ENCODE assay signal across 16 cellular contexts in genomic region chr22:29707471-29707870, GRCh38. TPM values are rescaled to one million over a fixed set of nuclear protein-coding genes. Genes with fewer than 3 reads are reported as not detected.
DNase-seq lines count a peak whose midpoint lies in the region; ATAC-seq and TF ChIP-seq lines count a peak whose summit lies in the region.
"Had no signal": no experiment of that assay in that cellular context is flagged by ENCODE, and none has a peak within 500 bp of the region (broad histone marks: within the 10 kb centered on the region; RNA-seq: fewer than 3 reads in every experiment).

No MANE protein-coding gene starts in this region.

- H3K4me3 Mint-ChIP-seq in brain (peak overlapping the region in 1 of 5 experiments; percentile 70), glutamatergic neuron (ENCODE audit: unreplicated experiment) (no peak overlapping the region), progenitor cell of endocrine pancreas (ENCODE audit: low read depth) (no peak overlapping the region)
- H3K4me3 Mint-ChIP-seq: CD8-positive, alpha-beta T cell had no signal

- peak overlapping the region in 7 of 11 experiments; percentile 67 to 91 (median 84); a peak in 13 of 22 replicates for H3K4me2 ChIP-seq in BLaER1 treated with 17β-estradiol and CSF1 and Interleukin-3, amounts not matched to agents 10 nM and 100 nM

- no peak for TF ChIP-seq CTCF in brain (conservative IDR thresholded peaks at IDR 0.05)
- no peak for TF ChIP-seq CTCF in glutamatergic neuron (IDR thresholded peaks at IDR 0.05; ENCODE audit: partially characterized antibody, unreplicated experiment)
- no peak for TF ChIP-seq CTCF in progenitor cell of endocrine pancreas (IDR thresholded peaks at IDR 0.05; ENCODE audit: unreplicated experiment)
- TF ChIP-seq CTCF in psoas muscle (IDR thresholded peaks at IDR 0.05) = no peak

- H3K4me3 ChIP-seq in BLaER1 treated with 17β-estradiol and CSF1 and Interleukin-3, amounts not matched to agents 10 nM and 100 nM = no peak overlapping the region
- H3K4me3 ChIP-seq in psoas muscle = no peak overlapping the region
- H3K4me3 ChIP-seq: GM12878 had no signal

- H3K27ac Mint-ChIP-seq in brain (peak overlapping the region; percentile 62 to 92 (median 77)), glutamatergic neuron (ENCODE audit: unreplicated experiment) (peak overlapping the region; percentile 38), progenitor cell of endocrine pancreas (peak overlapping the region; percentile 50)
- H3K27ac Mint-ChIP-seq: CD8-positive, alpha-beta T cell had no signal

- H3K36me3 ChIP-seq in BLaER1 treated with 17β-estradiol and CSF1 and Interleukin-3, amounts not matched to agents 10 nM and 100 nM = no peaks in the 10 kb centered on the region
- H3K36me3 ChIP-seq in psoas muscle (ENCODE audit: insufficient read depth in 1 of 2, low read depth in 1 of 2) = no peaks in the 10 kb centered on the region
- H3K36me3 ChIP-seq: BE2C had no signal

- H3K4me1 Mint-ChIP-seq in brain (peaks cover 51% of the 10 kb centered on the region), glutamatergic neuron (ENCODE audit: low read depth, unreplicated experiment) (peaks cover 23% of the 10 kb centered on the region), progenitor cell of endocrine pancreas (ENCODE audit: low read depth) (peaks cover 17% of the 10 kb centered on the region)

- H3K27ac ChIP-seq in BLaER1 treated with 17β-estradiol and CSF1 and Interleukin-3, amounts not matched to agents 10 nM and 100 nM = no peak overlapping the region
- H3K27ac ChIP-seq in psoas muscle = no peak overlapping the region

- H3K27me3 Mint-ChIP-seq in brain (peaks cover 7% of the 10 kb centered on the region), glutamatergic neuron (ENCODE audit: unreplicated experiment) (peaks cover 8% of the 10 kb centered on the region), progenitor cell of endocrine pancreas (peaks cover 27% of the 10 kb centered on the region)

- H4K20me1 ChIP-seq in BLaER1 treated with 17β-estradiol and CSF1 and Interleukin-3, amounts not matched to agents 10 nM and 100 nM = peaks cover 0 to 8% (median 0%) of the 10 kb centered on the region in 11 experiments; a peak in 2 of 22 replicates

- H3K9me3 Mint-ChIP-seq in brain = peaks cover 0 to 6% (median 0%) of the 10 kb centered on the region in 5 experiments
- H3K9me3 Mint-ChIP-seq in glutamatergic neuron (ENCODE audit: unreplicated experiment) = no peaks in the 10 kb centered on the region
- H3K9me3 Mint-ChIP-seq in progenitor cell of endocrine pancreas (ENCODE audit: low read depth) = no peaks in the 10 kb centered on the region
- H3K9me3 Mint-ChIP-seq: CD8-positive, alpha-beta T cell had no signal

- H3K36me3 Mint-ChIP-seq in brain (no peaks in the 10 kb centered on the region), glutamatergic neuron (ENCODE audit: unreplicated experiment) (no peaks in the 10 kb centered on the region), progenitor cell of endocrine pancreas (ENCODE audit: insufficient read depth) (no peaks in the 10 kb centered on the region)
- H3K36me3 Mint-ChIP-seq: CD8-positive, alpha-beta T cell had no signal

- no peaks in the 10 kb centered on the region for H3K9me3 ChIP-seq in BLaER1 treated with 17β-estradiol and CSF1 and Interleukin-3, amounts not matched to agents 10 nM and 100 nM (replicated peaks in 1 of 11)
- H3K9me3 ChIP-seq in psoas muscle = no peaks in the 10 kb centered on the region
- H3K9me3 ChIP-seq: BE2C had no signal

- H3K4me1 ChIP-seq in BLaER1 treated with 17β-estradiol and CSF1 and Interleukin-3, amounts not matched to agents 10 nM and 100 nM = peaks cover 15 to 51% (median 49%) of the 10 kb centered on the region in 10 experiments
- peaks cover 12% of the 10 kb centered on the region for H3K4me1 ChIP-seq in psoas muscle

- no peak for DNase-seq in glutamatergic neuron
- no peak for DNase-seq in progenitor cell of endocrine pancreas (ENCODE audit: low spot score, unreplicated experiment)
- DNase-seq in NCI-H748 treated with DMSO at 0.1 percent for 48 hours (lab: John Stamatoyannopoulos, UW) = no peak
- no peak for DNase-seq in T-helper 1 cell
- no peak for DNase-seq in psoas muscle
- DNase-seq: Calu3; CD8-positive, alpha-beta T cell; DMS53; DND-41; EL; HCEC 1CT had no signal

- H3K27me3 ChIP-seq in BLaER1 treated with 17β-estradiol and CSF1 and Interleukin-3, amounts not matched to agents 10 nM and 100 nM = 0 out of 22 replicates have a peak, but pooled peaks cover 0 to 8% (median 0%) of the 10 kb centered on the region in 11 experiments
- peaks cover 0 to 2% (median 0%) of the 10 kb centered on the region in 3 donors for H3K27me3 ChIP-seq in psoas muscle (ENCODE audit: insufficient read depth in 3 of 3, low read length in 2 of 3)
- H3K27me3 ChIP-seq: BE2C had no signal

- 85 to 90% (median 86%) methylated on average over 5 of the region's 5 CpGs for WGBS in psoas muscle, 3 donors

- ATAC-seq in psoas muscle = no peak
- ATAC-seq: CD8-positive, alpha-beta T cell; GM12878 had no signal

- H3K9ac ChIP-seq in BLaER1 treated with 17β-estradiol and CSF1 and Interleukin-3, amounts not matched to agents 10 nM and 100 nM = no peak overlapping the region

- intact Hi-C loops in psoas muscle (cut with DNase I) = no loop called here

RNA-seq across cellular contexts. Expression of gene CABP7, which starts 12.3 kb away (rescaled TPM):
- polyA plus RNA-seq in brain (ENCODE audit: insufficient read depth, low read depth, low replicate concordance) = 1.6 TPM
- 14.6 TPM for total RNA-seq in glutamatergic neuron (ENCODE audit: unreplicated experiment)
- total RNA-seq in progenitor cell of endocrine pancreas = 0.12 TPM in 1 of 2 replicates, not detected in the other
- not detected for total RNA-seq in psoas muscle
- under 1 TPM; 0.03 to 0.07 (median 0.04) TPM for polyA plus RNA-seq in psoas muscle
- total RNA-seq: Calu3, HT-29 had no signal

RNA-seq across cellular contexts. Expression of gene ZMAT5, which starts 59.3 kb away (rescaled TPM):
- 55.5 TPM for polyA plus RNA-seq in brain (ENCODE audit: insufficient read depth, low read depth, low replicate concordance)
- total RNA-seq in glutamatergic neuron (ENCODE audit: unreplicated experiment) = 16.9 TPM
- 21.1 and 21.2 TPM in 2 replicates for total RNA-seq in progenitor cell of endocrine pancreas
- 10 to 100 TPM; 12.1 to 32.0 (median 21.8) TPM for total RNA-seq in psoas muscle
- polyA plus RNA-seq in psoas muscle = 10 to 100 TPM; 27.6 to 46.1 (median 38.0) TPM

RNA-seq across cellular contexts. Expression of gene UQCR10, which starts 59.7 kb away (rescaled TPM):
- polyA plus RNA-seq in brain (ENCODE audit: insufficient read depth, low read depth, low replicate concordance) = 195 TPM
- total RNA-seq in glutamatergic neuron (ENCODE audit: unreplicated experiment) = 77.7 TPM
- total RNA-seq in progenitor cell of endocrine pancreas = 109 and 120 TPM in 2 replicates
- total RNA-seq in psoas muscle = 100 to 1,000 TPM; 247 to 422 (median 337) TPM
- polyA plus RNA-seq in psoas muscle = 100 to 1,000 TPM; 411 to 533 (median 483) TPM

Comparison
In these comparisons a context has a peak if more than half of its experiments do, and no peak if none do; other contexts are left out.
1. RNA of gene CABP7, which starts 12.3 kb away (total RNA-seq): 14.6 TPM in glutamatergic neuron (single experiment); 0.12 TPM in progenitor cell of endocrine pancreas and not detected in psoas muscle; every median in the first group is over 10 times any median in the second.
2. Peak in every context shown above with its lines, with median percentiles within 50 percentile points of each other: H3K27ac Mint-ChIP-seq.